Comparison of ENCODE assay signal across 16 cellular contexts in the genomic region with DNA sequence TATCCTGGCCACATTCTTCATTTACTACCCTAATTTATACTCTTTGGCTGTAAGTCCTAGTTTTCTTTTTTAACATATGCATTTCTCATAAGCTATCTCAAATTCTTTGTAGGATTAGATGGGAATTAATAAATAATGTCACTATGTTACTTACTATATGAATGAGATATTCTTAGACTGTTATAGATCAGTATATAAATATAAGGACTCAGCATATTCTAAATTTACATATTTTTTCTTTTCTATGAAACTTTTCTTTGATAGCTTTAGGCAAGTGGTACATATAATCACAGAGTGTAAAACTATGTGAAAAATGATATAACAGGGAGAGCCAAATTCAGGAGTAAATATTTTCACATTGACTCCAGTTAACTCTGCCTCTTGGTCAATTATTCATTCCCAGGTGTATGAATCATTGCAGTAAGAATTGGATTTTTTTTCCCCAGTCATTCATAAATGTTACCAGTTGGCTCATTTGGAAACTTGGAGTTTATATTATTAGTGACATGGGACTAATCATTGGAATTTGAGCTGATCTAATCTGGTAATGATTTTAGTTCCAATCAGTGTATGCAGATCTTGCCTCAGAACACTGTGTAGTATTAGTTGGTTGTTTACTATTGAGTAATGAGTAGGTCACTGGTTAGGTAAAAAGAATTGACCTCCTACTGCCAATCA. TPM values are rescaled to one million over a fixed set of nuclear protein-coding genes. Genes with fewer than 3 reads are reported as not detected.
DNase-seq lines count a peak whose midpoint lies in the region; ATAC-seq, FAIRE-seq and TF ChIP-seq lines count a peak whose summit lies in the region.
"Had no signal": no experiment of that assay in that cellular context is flagged by ENCODE, and none has a peak within 500 bp of the region (broad histone marks: within the 10 kb centered on the region; RNA-seq: fewer than 3 reads in every experiment).

No MANE protein-coding gene starts in this region.

- H3K4me3 ChIP-seq in GM23248 (no peak overlapping the region), fibroblast of the aortic adventitia (ENCODE audit: low read depth, low read length) (no peak overlapping the region), small intestine (ENCODE audit: low read depth in 1 of 2, low read length in 2 of 2) (no peak overlapping the region)
- H3K4me3 ChIP-seq: upper lobe of right lung had no signal

- H3K79me2 ChIP-seq in GM23248 (ENCODE audit: insufficient read depth): no peaks in the 10 kb centered on the region

- TF ChIP-seq CTCF in fibroblast of the aortic adventitia (IDR thresholded peaks at IDR 0.05; ENCODE audit: insufficient read depth, low read length): no peak

- H3K9ac ChIP-seq in GM23248: no peak overlapping the region

- peaks cover 7% of the 10 kb centered on the region; the same call in 1 of the 2 replicates for H3F3A ChIP-seq in GM23248 (ENCODE audit: insufficient read depth)

- H3K4me2 ChIP-seq in GM23248 (ENCODE audit: unreplicated experiment): peak overlapping the region; percentile 33

- H3K27me3 ChIP-seq in GM23248 (replicated peaks; ENCODE audit: insufficient read depth): no peaks in the 10 kb centered on the region
- no peaks in the 10 kb centered on the region for H3K27me3 ChIP-seq in small intestine (ENCODE audit: control insufficient read depth in 2 of 2, insufficient read depth in 2 of 2, low read length in 2 of 2)
- H3K27me3 ChIP-seq: upper lobe of right lung had no signal

- DNase-seq in GM23248: peak; percentile 65
- DNase-seq in fibroblast of the aortic adventitia (ENCODE audit: low read depth): peak; percentile 43
- DNase-seq in small intestine: peak; percentile 67
- DNase-seq in NCI-H2029 treated with DMSO at 0.1 percent for 48 hours (lab: John Stamatoyannopoulos, UW): no peak
- no peak for DNase-seq in NCI-H1105 treated with DMSO at 0.1 percent for 48 hours (lab: John Stamatoyannopoulos, UW)
- DNase-seq: activated CD4-positive, alpha-beta T cell treated with anti-CD3 and anti-CD28 coated beads, Interleukin-2, amount 10 ng/mL, durations not matched to agents 7 days and 5 days; activated T-cell treated with anti-CD3 and anti-CD28 coated beads, Interleukin-2, amount 50 U/mL, for 4 hours; amygdala; NCI-H2029; NCI-H774; Right ventricle myocardium superior; stimulated activated CD4-positive, alpha-beta T cell treated with anti-CD3 and anti-CD28 coated beads, Interleukin-2, amount 100 ng/mL, for 48 hours; T-helper 9 cell; upper lobe of right lung had no signal

- no peaks in the 10 kb centered on the region for H3K9me2 ChIP-seq in GM23248 (ENCODE audit: insufficient read depth)

- ATAC-seq in SK-N-SH treated with all-trans-retinoic acid at 6 μM for 48 hours: peak; percentile 71
- ATAC-seq in GM18861 (IDR thresholded peaks at IDR 0.05; ENCODE audit: unreplicated experiment): no peak
- ATAC-seq: activated T-cell treated with anti-CD3 and anti-CD28 coated beads, Interleukin-2, amount 50 U/mL, for 4 hours; upper lobe of right lung had no signal

- H3K9me3 ChIP-seq in GM23248 (ENCODE audit: low read depth): no peaks in the 10 kb centered on the region
- H3K9me3 ChIP-seq in small intestine (ENCODE audit: control insufficient read depth, low read depth): no peaks in the 10 kb centered on the region
- H3K9me3 ChIP-seq: upper lobe of right lung had no signal

- 0 out of 2 replicates have a peak overlapping the region, but pooled peaks have one; percentile 11 for H3K27ac ChIP-seq in GM23248
- H3K27ac ChIP-seq in small intestine (ENCODE audit: low read depth in 1 of 2, low read length in 1 of 2): no peak overlapping the region
- H3K27ac ChIP-seq: upper lobe of right lung had no signal

- no peaks in the 10 kb centered on the region for H3K36me3 ChIP-seq in GM23248 (ENCODE audit: low read depth)
- no peaks in the 10 kb centered on the region for H3K36me3 ChIP-seq in small intestine (ENCODE audit: control insufficient read depth in 2 of 2, insufficient read depth in 2 of 2, low read length in 2 of 2)
- H3K36me3 ChIP-seq: upper lobe of right lung had no signal

- H4K20me1 ChIP-seq in GM23248 (ENCODE audit: insufficient read depth): no peaks in the 10 kb centered on the region

- no peak for FAIRE-seq in small intestine (lab: Jason Lieb, UNC)

- H2AFZ ChIP-seq in GM23248: no peak overlapping the region

- in situ Hi-C loops in GM23248 (cut with MboI): no loop called here

- H3K4me1 ChIP-seq in GM23248 (ENCODE audit: insufficient read depth): peaks cover 28% of the 10 kb centered on the region
- H3K4me1 ChIP-seq in small intestine (ENCODE audit: control insufficient read depth in 2 of 2, insufficient read depth in 1 of 2, low read depth in 1 of 2, low read length in 1 of 2): peaks cover 0 to 1% of the 10 kb centered on the region in 2 donors
- H3K4me1 ChIP-seq: upper lobe of right lung had no signal

TF ChIP-seq in SK-N-SH treated with all-trans-retinoic acid at 6 μM for 48 hours, 23 proteins besides CTCF, POLR2A, EP300 and RAD21:
- TF ChIP-seq CSDC2 (CRISPR knock-in tag; IDR thresholded peaks at IDR 0.05) (no peak), ZNF565 (CRISPR knock-in tag; conservative IDR thresholded peaks at IDR 0.05; ENCODE audit: low read depth) (no peak), ISL1 (CRISPR knock-in tag; IDR thresholded peaks at IDR 0.05) (peak; percentile 57), BACH2 (CRISPR knock-in tag; IDR thresholded peaks at IDR 0.05; ENCODE audit: borderline replicate concordance) (no peak)
- TF ChIP-seq, protein P1, sequence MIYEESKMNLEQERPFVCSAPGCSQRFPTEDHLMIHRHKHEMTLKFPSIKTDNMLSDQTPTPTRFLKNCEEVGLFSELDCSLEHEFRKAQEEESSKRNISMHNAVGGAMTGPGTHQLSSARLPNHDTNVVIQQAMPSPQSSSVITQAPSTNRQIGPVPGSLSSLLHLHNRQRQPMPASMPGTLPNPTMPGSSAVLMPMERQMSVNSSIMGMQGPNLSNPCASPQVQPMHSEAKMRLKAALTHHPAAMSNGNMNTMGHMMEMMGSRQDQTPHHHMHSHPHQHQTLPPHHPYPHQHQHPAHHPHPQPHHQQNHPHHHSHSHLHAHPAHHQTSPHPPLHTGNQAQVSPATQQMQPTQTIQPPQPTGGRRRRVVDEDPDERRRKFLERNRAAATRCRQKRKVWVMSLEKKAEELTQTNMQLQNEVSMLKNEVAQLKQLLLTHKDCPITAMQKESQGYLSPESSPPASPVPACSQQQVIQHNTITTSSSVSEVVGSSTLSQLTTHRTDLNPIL (CRISPR knock-in tag; IDR thresholded peaks at IDR 0.05; ENCODE audit: low read depth): no peak

RNA-seq across cellular contexts. Expression of a gene that starts 25.3 kb away (rescaled TPM):
- total RNA-seq in GM23248 (2014; rRNA removed; shearing (Covaris generic)): 0.11 TPM in 1 of 2 replicates, not detected in the other
- polyA plus RNA-seq in GM23248 (2016; fragmentation: Nextera tagmentation; extraction: Ambion mirVana): not detected in 2 replicates
- total RNA-seq in fibroblast of the aortic adventitia (ENCODE audit: low replicate concordance): 0.33 and 0.99 TPM in 2 replicates
- 1 to 10 TPM in 1 of 3 donors, under 1 TPM in 2; 0.67 to 2.3 (median 0.81) TPM for polyA plus RNA-seq in small intestine
- total RNA-seq: activated CD4-positive, alpha-beta T cell treated with anti-CD3 and anti-CD28 coated beads, Interleukin-2, amount 10 ng/mL, durations not matched to agents 7 days and 5 days had no signal

Comparison
In these comparisons a context has a peak if more than half of its experiments do, and no peak if none do; other contexts are left out.
1. DNase-seq: peak in GM23248 (single experiment), fibroblast of the aortic adventitia (single experiment) and small intestine (single experiment); none in NCI-H2029 treated with DMSO at 0.1 percent for 48 hours (single experiment) and NCI-H1105 treated with DMSO at 0.1 percent for 48 hours (single experiment).